Comparison of ENCODE assay signal across 9 cellular contexts in the genomic region with DNA sequence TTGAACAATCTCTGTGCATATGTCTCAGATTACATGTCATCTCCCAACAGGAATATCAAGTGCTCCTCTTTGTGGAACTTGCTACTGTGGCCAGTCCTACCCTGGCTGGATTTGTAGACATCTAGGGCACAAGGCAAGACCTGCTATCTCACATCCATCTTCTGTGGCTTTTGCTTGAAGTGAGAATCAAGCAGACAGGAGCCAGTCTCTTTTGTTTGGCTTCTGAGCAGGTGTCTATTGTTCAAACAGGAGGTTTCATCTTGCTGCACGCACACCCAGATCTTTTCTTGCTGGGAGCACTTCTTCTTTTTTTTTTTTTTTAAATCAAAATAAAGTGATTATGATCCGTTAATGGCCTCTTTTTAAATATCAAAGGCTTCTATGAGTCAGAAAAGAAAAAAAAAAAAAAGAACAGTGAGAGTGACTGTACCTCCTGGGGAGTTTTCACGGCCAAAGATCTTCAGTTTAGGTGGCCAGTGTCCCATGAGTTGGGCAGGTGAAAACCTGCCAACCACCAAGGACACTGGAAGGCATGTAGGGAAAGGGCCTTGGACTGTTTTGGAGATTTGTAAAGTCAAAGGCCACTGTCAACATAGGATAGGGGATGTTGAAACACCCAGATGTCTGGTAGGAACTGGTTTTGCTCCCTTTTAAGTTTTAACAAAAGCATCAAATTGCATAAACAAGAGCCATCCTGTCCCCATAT.
DNase-seq lines count a peak whose midpoint lies in the region; ATAC-seq and TF ChIP-seq lines count a peak whose summit lies in the region.
"Had no signal": no experiment of that assay in that cellular context is flagged by ENCODE, and none has a peak within 500 bp of the region (broad histone marks: within the 10 kb centered on the region; RNA-seq: fewer than 3 reads in every experiment).

No MANE protein-coding gene starts in this region.

- H3K9me3 Mint-ChIP-seq in activated naive CD4-positive, alpha-beta T cell treated with anti-CD3 and anti-CD28 coated beads, Interleukin-2, amount 50 U/mL, for 72 hours: peaks cover 0 to 5% of the 10 kb centered on the region in 2 donors

- no peak overlapping the region for H2AFZ ChIP-seq in mesenchymal stem cell (ENCODE audit: low read depth, low read length)
- H2AFZ ChIP-seq: hepatocyte had no signal

- peaks cover 26% of the 10 kb centered on the region for H3K79me1 ChIP-seq in mesenchymal stem cell (replicated peaks; ENCODE audit: low read length, poor library complexity, severe bottlenecking)

- H2BK12ac ChIP-seq in mesenchymal stem cell (ENCODE audit: low read length in 2 of 2): peak overlapping the region; percentile 61 to 78

- no peak overlapping the region for H3K23ac ChIP-seq in mesenchymal stem cell (ENCODE audit: low read length in 2 of 2)

- H3K4me3 ChIP-seq in mesenchymal stem cell (ENCODE audit: insufficient read depth in 1 of 2, low read depth in 1 of 2, low read length in 2 of 2): no peak overlapping the region
- H3K4me3 ChIP-seq in prostate gland: no peak overlapping the region
- H3K4me3 ChIP-seq in H7 (ENCODE audit: insufficient read depth, low read depth, low read length): no peak overlapping the region
- H3K4me3 ChIP-seq: hepatocyte had no signal

- H3K14ac ChIP-seq in mesenchymal stem cell (ENCODE audit: low read length in 2 of 2): no peak overlapping the region

- H3K27me3 ChIP-seq in mesenchymal stem cell (ENCODE audit: control insufficient read depth in 1 of 2, insufficient read depth in 1 of 2, low read length in 2 of 2): no peaks in the 10 kb centered on the region
- no peaks in the 10 kb centered on the region for H3K27me3 ChIP-seq in prostate gland (replicated peaks; ENCODE audit: insufficient read depth)
- no peaks in the 10 kb centered on the region for H3K27me3 ChIP-seq in H7 (ENCODE audit: control insufficient read depth, insufficient read depth, low read length)
- H3K27me3 ChIP-seq: hepatocyte had no signal

- no peak overlapping the region for H4K8ac ChIP-seq in mesenchymal stem cell (ENCODE audit: low read length)

- H3K18ac ChIP-seq in mesenchymal stem cell (ENCODE audit: low read depth in 1 of 2, low read length in 2 of 2): peak overlapping the region in 1 of 2 experiments; percentile 78

- peak overlapping the region; percentile 74 to 94 for H3K27ac Mint-ChIP-seq in activated naive CD4-positive, alpha-beta T cell treated with anti-CD3 and anti-CD28 coated beads, Interleukin-2, amount 50 U/mL, for 72 hours

- no peak overlapping the region for H2BK5ac ChIP-seq in mesenchymal stem cell (ENCODE audit: low read depth, low read length, poor library complexity, severe bottlenecking)

- H3K9me3 ChIP-seq in KOPT-K1 (ENCODE audit: insufficient read depth, low read length, poor library complexity, severe bottlenecking) (no peaks in the 10 kb centered on the region), mesenchymal stem cell (ENCODE audit: control insufficient read depth, low read length) (no peaks in the 10 kb centered on the region), prostate gland (no peaks in the 10 kb centered on the region)

- H2BK120ac ChIP-seq in mesenchymal stem cell (ENCODE audit: low read depth, low read length): no peak overlapping the region

- WGBS in mesenchymal stem cell: 80% methylated on average over 2 of the region's 3 CpGs
- WGBS in prostate gland: 7% methylated on average over 3 of the region's 3 CpGs

- peak overlapping the region; percentile 78 for H3K9ac ChIP-seq in mesenchymal stem cell (ENCODE audit: low read length)

- TF ChIP-seq CTCF in prostate gland (IDR thresholded peaks at IDR 0.05): no peak

- H3K4me2 ChIP-seq in mesenchymal stem cell (ENCODE audit: low read length, poor library complexity, severe bottlenecking): no peak overlapping the region
- H3K4me2 ChIP-seq: hepatocyte had no signal

- peak; percentile 18 to 51 for ATAC-seq in activated naive CD4-positive, alpha-beta T cell treated with anti-CD3 and anti-CD28 coated beads, Interleukin-2, amount 50 U/mL, for 72 hours
- no peak for ATAC-seq in GM21529 (IDR thresholded peaks at IDR 0.05; ENCODE audit: unreplicated experiment)

- H2BK15ac ChIP-seq in mesenchymal stem cell (ENCODE audit: low read depth, poor library complexity, severe bottlenecking): no peak overlapping the region

- no peak overlapping the region for H4K91ac ChIP-seq in mesenchymal stem cell (ENCODE audit: low read length)

- intact Hi-C loops in prostate gland (cut with DNase I): no loop called here

- H3K27ac ChIP-seq in KOPT-K1 (ENCODE audit: low read depth, low read length, poor library complexity, severe bottlenecking) (peak overlapping the region; percentile 63), mesenchymal stem cell (ENCODE audit: low read length, poor library complexity, severe bottlenecking) (no peak overlapping the region), prostate gland (no peak overlapping the region)
- H3K27ac ChIP-seq: hepatocyte had no signal

- H2AK5ac ChIP-seq in mesenchymal stem cell (ENCODE audit: low read length, severe bottlenecking): peak overlapping the region; percentile 91

- peaks cover 10% of the 10 kb centered on the region for H3K4me1 ChIP-seq in mesenchymal stem cell (ENCODE audit: control insufficient read depth, insufficient read depth, low read depth, low read length)
- no peaks in the 10 kb centered on the region for H3K4me1 ChIP-seq in prostate gland (replicated peaks)

- peak; percentile 41 for DNase-seq in ELF-1 (ENCODE audit: low read depth, low spot score)
- DNase-seq in activated naive CD4-positive, alpha-beta T cell treated with anti-CD3 and anti-CD28 coated beads, Interleukin-2, amount 50 U/mL, for 72 hours (ENCODE audit: low spot score in 2 of 2): no peak
- DNase-seq in mesenchymal stem cell: no peak
- DNase-seq in prostate gland (ENCODE audit: low spot score): no peak
- DNase-seq in NCI-H82 treated with DMSO at 0.1 percent for 48 hours (lab: John Stamatoyannopoulos, UW; ENCODE audit: unreplicated experiment): no peak
- no peak for DNase-seq in H7

- peaks cover 52 to 95% of the 10 kb centered on the region in 2 donors for H3K36me3 Mint-ChIP-seq in activated naive CD4-positive, alpha-beta T cell treated with anti-CD3 and anti-CD28 coated beads, Interleukin-2, amount 50 U/mL, for 72 hours

- H3K36me3 ChIP-seq in KOPT-K1 (ENCODE audit: insufficient read depth, low read length): no peaks in the 10 kb centered on the region
- H3K36me3 ChIP-seq in mesenchymal stem cell (ENCODE audit: control insufficient read depth in 1 of 2, insufficient read depth in 2 of 2, low read depth in 1 of 2, low read length in 2 of 2): peaks cover 19 to 82% of the 10 kb centered on the region in 2 experiments
- H3K36me3 ChIP-seq in prostate gland: no peaks in the 10 kb centered on the region
- no peaks in the 10 kb centered on the region for H3K36me3 ChIP-seq in H7 (replicated peaks; ENCODE audit: control insufficient read depth, insufficient read depth, low read length)

- peak overlapping the region; percentile 49 to 54 for H3K4ac ChIP-seq in mesenchymal stem cell (ENCODE audit: low read depth in 1 of 2, low read length in 2 of 2)

- TF ChIP-seq POLR2A in prostate gland (IDR thresholded peaks at IDR 0.05): no peak
